ENCODE assay signal across 13 cellular contexts in genomic region chr20:34549291-34549928, GRCh38. TPM values are rescaled to one million over a fixed set of nuclear protein-coding genes. Genes with fewer than 3 reads are reported as not detected.
DNase-seq lines count a peak whose midpoint lies in the region; ATAC-seq and TF ChIP-seq lines count a peak whose summit lies in the region.
"Had no signal": no experiment of that assay in that cellular context is flagged by ENCODE, and none has a peak within 500 bp of the region (broad histone marks: within the 10 kb centered on the region; RNA-seq: fewer than 3 reads in every experiment).

No MANE protein-coding gene starts in this region.

- peaks cover 4% of the 10 kb centered on the region for H3K27me3 Mint-ChIP-seq in activated CD8-positive, alpha-beta T cell treated with anti-CD3 and anti-CD28 coated beads for 36 hours
- H3K27me3 Mint-ChIP-seq in memory B cell (peaks cover 5% of the 10 kb centered on the region), MCF 10A (ENCODE audit: insufficient read depth, unreplicated experiment) (no peaks in the 10 kb centered on the region)

- no TSS peak for BruUV-seq in MCF 10A (replicated peaks; lab: Mats Ljungman, UMichigan)

- no peak for TF ChIP-seq CTCF in activated CD8-positive, alpha-beta T cell treated with anti-CD3 and anti-CD28 coated beads for 36 hours (IDR thresholded peaks at IDR 0.05)
- no peak for TF ChIP-seq CTCF in MCF 10A (IDR thresholded peaks at IDR 0.05; ENCODE audit: unreplicated experiment)

- TF ChIP-seq EP300 in Ishikawa (IDR thresholded peaks at IDR 0.05; ENCODE audit: borderline replicate concordance) = no peak

- peak; percentile 30 for ATAC-seq in activated CD8-positive, alpha-beta T cell treated with anti-CD3 and anti-CD28 coated beads for 36 hours
- ATAC-seq in memory B cell (ENCODE audit: low read depth) (peak; percentile 84), HG02973 (IDR thresholded peaks at IDR 0.05; ENCODE audit: unreplicated experiment) (no peak)

- H3K4me1 Mint-ChIP-seq in activated CD8-positive, alpha-beta T cell treated with anti-CD3 and anti-CD28 coated beads for 36 hours (ENCODE audit: low read depth) = peaks cover 3% of the 10 kb centered on the region
- peaks cover 6% of the 10 kb centered on the region for H3K4me1 Mint-ChIP-seq in memory B cell
- peaks cover 11% of the 10 kb centered on the region for H3K4me1 Mint-ChIP-seq in MCF 10A (ENCODE audit: insufficient read depth, unreplicated experiment)

- H3K9me3 Mint-ChIP-seq in activated CD8-positive, alpha-beta T cell treated with anti-CD3 and anti-CD28 coated beads for 36 hours = no peaks in the 10 kb centered on the region
- H3K9me3 Mint-ChIP-seq in memory B cell = no peaks in the 10 kb centered on the region
- no peaks in the 10 kb centered on the region for H3K9me3 Mint-ChIP-seq in MCF 10A (ENCODE audit: unreplicated experiment)

- TF ChIP-seq RAD21 in Ishikawa (IDR thresholded peaks at IDR 0.05; ENCODE audit: low read depth) = no peak

- H3K36me3 Mint-ChIP-seq in activated CD8-positive, alpha-beta T cell treated with anti-CD3 and anti-CD28 coated beads for 36 hours (ENCODE audit: low read depth) = no peaks in the 10 kb centered on the region
- H3K36me3 Mint-ChIP-seq in memory B cell = peaks cover 2% of the 10 kb centered on the region
- no peaks in the 10 kb centered on the region for H3K36me3 Mint-ChIP-seq in MCF 10A (ENCODE audit: insufficient read depth, unreplicated experiment)

- no peak overlapping the region for H3K27ac Mint-ChIP-seq in activated CD8-positive, alpha-beta T cell treated with anti-CD3 and anti-CD28 coated beads for 36 hours
- H3K27ac Mint-ChIP-seq in memory B cell = no peak overlapping the region
- H3K27ac Mint-ChIP-seq in MCF 10A (ENCODE audit: low read depth, unreplicated experiment) = no peak overlapping the region

- intact Hi-C loops in activated CD8-positive, alpha-beta T cell treated with anti-CD3 and anti-CD28 coated beads for 36 hours (cut with micrococcal nuclease) = no loop called here
- intact Hi-C loops in MCF 10A (cut with micrococcal nuclease) = no loop called here

- CTCF ChIA-PET in activated CD8-positive, alpha-beta T cell treated with anti-CD3 and anti-CD28 coated beads for 36 hours (lab: Charles Lee) = interaction anchor here (1.0 to 1.9 kb wide), 3 partner anchors 9 to 236 kb away, joined by 3 to 4 read pairs (median 4); no protein-coding TSS in a partner anchor
- CTCF ChIA-PET in MCF 10A (lab: Yijun Ruan, JAX) = interaction anchor here (3.2 kb wide), 1 partner anchor 10 kb away, joined by 16 read pairs; no protein-coding TSS in a partner anchor

- DNase-seq in Daoy (ENCODE audit: low read depth) = peak; percentile 34
- no peak for DNase-seq in activated CD8-positive, alpha-beta T cell treated with anti-CD3 and anti-CD28 coated beads for 36 hours
- no peak for DNase-seq in memory B cell (ENCODE audit: low spot score in 2 of 2)
- DNase-seq in MCF 10A (ENCODE audit: unreplicated experiment) = no peak
- no peak for DNase-seq in activated gamma-delta T cell (lab: John Stamatoyannopoulos, UW)
- DNase-seq in NCI-H2107 treated with DMSO at 0.1 percent for 48 hours (lab: John Stamatoyannopoulos, UW; ENCODE audit: unreplicated experiment) = no peak
- DNase-seq: EL; foreskin melanocyte; NCI-H345; stimulated activated naive CD4-positive, alpha-beta T cell treated with Interleukin-2 at 50 U/mL for 16 hours; T-helper 9 cell had no signal

- H3K4me3 Mint-ChIP-seq in activated CD8-positive, alpha-beta T cell treated with anti-CD3 and anti-CD28 coated beads for 36 hours = no peak overlapping the region
- H3K4me3 Mint-ChIP-seq in memory B cell (no peak overlapping the region), MCF 10A (ENCODE audit: unreplicated experiment) (no peak overlapping the region)

- POLR2A ChIA-PET in activated CD8-positive, alpha-beta T cell treated with anti-CD3 and anti-CD28 coated beads for 36 hours (lab: Charles Lee) = interaction anchor here (0.7 to 3.1 kb wide), 2 partner anchors 9 to 33 kb away, joined by 3 to 8 read pairs; partner anchors contain the start of gene MAP1LC3A
- POLR2A ChIA-PET in MCF 10A (lab: Yijun Ruan, JAX) = no interaction called here

TF ChIP-seq in Ishikawa, 13 proteins besides CTCF, POLR2A, EP300 and RAD21:
- TF ChIP-seq REST (IDR thresholded peaks at IDR 0.05; ENCODE audit: low read depth) = no peak
- peak; percentile 61 for TF ChIP-seq MAX (IDR thresholded peaks at IDR 0.05)
- peak; percentile 5; the same call in 1 of the 2 replicates for TF ChIP-seq EGR1 (IDR thresholded peaks at IDR 0.05)
TF ChIP-seq in Ishikawa: peak in this region for 2.

RNA-seq across cellular contexts. Expression of gene MAP1LC3A, which starts 9.1 kb away (rescaled TPM):
- total RNA-seq in Daoy (2014; rRNA removed; shearing (Covaris generic)) = 1.5 and 2.5 TPM in 2 replicates
- 1 to 10 TPM in 1 of 2 experiments, under 1 TPM in 1; 0.92 to 1.0 TPM for total RNA-seq in activated CD8-positive, alpha-beta T cell treated with anti-CD3 and anti-CD28 coated beads for 36 hours
- 10.5 and 10.7 TPM in 2 replicates for total RNA-seq in MCF 10A (2022)

RNA-seq across cellular contexts. Expression of gene DYNLRB1, which starts 33.2 kb away (rescaled TPM):
- 66.2 and 122 TPM in 2 replicates for total RNA-seq in Daoy (2014; rRNA removed; shearing (Covaris generic))
- 10 to 100 TPM; 66.6 to 70.9 TPM for total RNA-seq in activated CD8-positive, alpha-beta T cell treated with anti-CD3 and anti-CD28 coated beads for 36 hours
- 127 and 145 TPM in 2 replicates for total RNA-seq in MCF 10A (2022)
